ENCODE assay signal across 7 cellular contexts in genomic region chr10:88975377-88975720, GRCh38. TPM values are rescaled to one million over a fixed set of nuclear protein-coding genes. Genes with fewer than 3 reads are reported as not detected.
A peak's percentile ranks its signal among the peaks of the same experiment; 100 is the strongest.
DNase-seq lines count a peak whose midpoint lies in the region; ATAC-seq and TF ChIP-seq lines count a peak whose summit lies in the region.

No MANE protein-coding gene starts in this region.

- H3K79me2 ChIP-seq in smooth muscle cell (ENCODE audit: low read depth) = peaks cover 1% of the 10 kb centered on the region

- no peak overlapping the region for H3K27ac ChIP-seq in SJCRH30
- no peak overlapping the region for H3K27ac ChIP-seq in smooth muscle cell (ENCODE audit: low read depth)

- H3K4me3 ChIP-seq in GM12875 (ENCODE audit: low read depth, low read length) = peak overlapping the region; percentile 3
- H3K4me3 ChIP-seq in SJCRH30 = 0 out of 2 replicates have a peak overlapping the region, but pooled peaks have one; percentile 13
- H3K4me3 ChIP-seq in fibroblast of mammary gland (ENCODE audit: control insufficient read depth, low read depth, low read length) = peak overlapping the region; percentile 56
- H3K4me3 ChIP-seq in smooth muscle cell = peak overlapping the region; percentile 33

- H3K27me3 ChIP-seq in SJCRH30 (no peaks in the 10 kb centered on the region), smooth muscle cell (ENCODE audit: low read depth) (no peaks in the 10 kb centered on the region)

- in situ Hi-C loops in ACHN (cut with HindIII; ENCODE audit: low pct_ligation_motif_present, low pct_unique_long_range_greater_than_20kb, low sequenced_read_pairs) = no loop called here

- DNase-seq in SJCRH30 (no peak), fibroblast of mammary gland (ENCODE audit: low read depth) (no peak), smooth muscle cell (lab: John Stamatoyannopoulos, UW; ENCODE audit: unreplicated experiment) (no peak), ACHN (no peak)

- H4K20me1 ChIP-seq in smooth muscle cell (ENCODE audit: low read depth) = no peaks in the 10 kb centered on the region

- WGBS in smooth muscle cell (ENCODE audit: low lambda C conversion rate) = 91% methylated on average over 3 of the region's 3 CpGs

- TF ChIP-seq CTCF in GM12875 (IDR thresholded peaks at IDR 0.05; ENCODE audit: borderline replicate concordance, insufficient read depth, low read depth, low read length) (no peak), fibroblast of mammary gland (conservative IDR thresholded peaks at IDR 0.05; ENCODE audit: control insufficient read depth, insufficient read depth, low read depth, low read length) (no peak), smooth muscle cell (IDR thresholded peaks at IDR 0.05; ENCODE audit: borderline replicate concordance, insufficient read depth, poor library complexity, severe bottlenecking) (no peak)

- ATAC-seq in HG03095 (IDR thresholded peaks at IDR 0.05; ENCODE audit: unreplicated experiment) (no peak), GM19397 (IDR thresholded peaks at IDR 0.05; ENCODE audit: unreplicated experiment) (no peak)

- no peaks in the 10 kb centered on the region for H3K9me3 ChIP-seq in SJCRH30 (replicated peaks)
- H3K9me3 ChIP-seq in smooth muscle cell (replicated peaks; ENCODE audit: low read depth) = no peaks in the 10 kb centered on the region

- H3F3A ChIP-seq in smooth muscle cell (ENCODE audit: low read depth) = no peaks in the 10 kb centered on the region

- no peak overlapping the region for H3K9ac ChIP-seq in smooth muscle cell (ENCODE audit: low read depth)

- H3K4me1 ChIP-seq in SJCRH30 (no peaks in the 10 kb centered on the region; the same call in 1 of the 2 replicates), smooth muscle cell (ENCODE audit: low read depth) (peaks cover 13% of the 10 kb centered on the region)

- H3K4me2 ChIP-seq in smooth muscle cell = peak overlapping the region; percentile 82

- H3K36me3 ChIP-seq in SJCRH30 (no peaks in the 10 kb centered on the region), smooth muscle cell (ENCODE audit: low read depth) (no peaks in the 10 kb centered on the region)

- H2AFZ ChIP-seq in smooth muscle cell (ENCODE audit: low read depth) = no peak overlapping the region

RNA-seq across cellular contexts. Expression of gene FAS, which starts 15.2 kb away (rescaled TPM):
- 0.48 and 0.75 TPM in 2 replicates for total RNA-seq in SJCRH30 (2014; rRNA removed; shearing (Covaris generic))
- total RNA-seq in smooth muscle cell = 21.8 and 26.7 TPM in 2 replicates
- polyA plus RNA-seq in smooth muscle cell = 9.9 and 14.4 TPM in 2 replicates

RNA-seq across cellular contexts. Expression of gene ACTA2, which starts 22.8 kb away (rescaled TPM):
- 0.48 and 0.95 TPM in 2 replicates for total RNA-seq in SJCRH30 (2014; rRNA removed; shearing (Covaris generic))
- 2,305 and 2,362 TPM in 2 replicates for total RNA-seq in smooth muscle cell
- 3,088 and 4,814 TPM in 2 replicates for polyA plus RNA-seq in smooth muscle cell

Comparison
In these comparisons a context has a peak if more than half of its experiments do, and no peak if none do; other contexts are left out.
1. H3K4me3 ChIP-seq: peak in every context shown above with its lines; median percentile 56 in fibroblast of mammary gland; 33 in smooth muscle cell; 13 in SJCRH30; 3 in GM12875.
2. RNA of gene FAS, which starts 15.2 kb away (total RNA-seq): 21.8 to 26.7 TPM in smooth muscle cell; 0.48 to 0.75 TPM in SJCRH30; every median in the first group is over 10 times any median in the second.
3. RNA of gene ACTA2, which starts 22.8 kb away (total RNA-seq): 2,305 to 2,362 TPM in smooth muscle cell; 0.48 to 0.95 TPM in SJCRH30; every median in the first group is over 1,000 times any median in the second.